ENCODE assay signal across 7 cellular contexts in genomic region chr22:28637225-28637624, GRCh38.
"Had no signal": no experiment of that assay in that cellular context is flagged by ENCODE, and none has a peak within 500 bp of the region (broad histone marks: within the 10 kb centered on the region; RNA-seq: fewer than 3 reads in every experiment).

No MANE protein-coding gene starts in this region.

- H3K4me1 Mint-ChIP-seq: IgD-negative memory B cell had no signal

- H3K9me3 Mint-ChIP-seq: IgD-negative memory B cell had no signal

- H3K4me3 Mint-ChIP-seq: IgD-negative memory B cell had no signal

- H3K27ac ChIP-seq: HL-60 had no signal

- H3K36me3 Mint-ChIP-seq: IgD-negative memory B cell had no signal

- H3K27ac Mint-ChIP-seq: IgD-negative memory B cell had no signal

- DNase-seq: IMR-90, KBM-7, KG1 had no signal

- H3K4me3 ChIP-seq: K562 had no signal

- ATAC-seq: HepG2, K562 had no signal
